In genomic region chr12:49060237-49061156, GRCh38 we compare ENCODE assay signal across 8 cellular contexts. TPM values are rescaled to one million over a fixed set of nuclear protein-coding genes. Genes with fewer than 3 reads are reported as not detected.
DNase-seq lines count a peak whose midpoint lies in the region; ATAC-seq and TF ChIP-seq lines count a peak whose summit lies in the region.

KMT2D (minus strand) TSS chr12:49060794; CDS start chr12:49055324, 5,470 bp downstream.

- DNase-seq in NCI-H524 (lab: John Stamatoyannopoulos, UW) (peak; percentile 63 to 89), colonic mucosa (peak; percentile 93), left colon (peak; percentile 93 to 94)
- DNase-seq in activated CD4-positive, alpha-beta T cell treated with anti-CD3 and anti-CD28 coated beads for 48 hours, result peak; percentile 94
- DNase-seq in stimulated activated CD4-positive, alpha-beta T cell treated with anti-CD3 and anti-CD28 coated beads, Interleukin-1b, Interleukin-23, amount 100 ng/mL, for 4 hours (ENCODE audit: low read depth in 2 of 2), result peak; percentile 80 to 81

- peak; percentile 48 for ATAC-seq in GM18867 (IDR thresholded peaks at IDR 0.05; ENCODE audit: unreplicated experiment)
- ATAC-seq in HG03354 (IDR thresholded peaks at IDR 0.05; ENCODE audit: poor library complexity, severe bottlenecking, unreplicated experiment), result peak; percentile 60
- ATAC-seq in left colon, result peak; percentile 75

- peaks cover 22% of the 10 kb centered on the region for H3K4me1 ChIP-seq in colonic mucosa

- H3K27ac ChIP-seq in 22Rv1 (peak within 1 kb of the TSS; percentile 89), colonic mucosa (peak within 1 kb of the TSS; percentile 94)

- intact Hi-C loops in colonic mucosa (cut with DNase I) (loop anchor here (5.0 to 10.0 kb wide), 2 partner anchors 37 to 64 kb away; no protein-coding TSS in a partner anchor), left colon (cut with DNase I, micrococcal nuclease) (no loop called here)

- no peaks in the 10 kb centered on the region for H3K27me3 ChIP-seq in colonic mucosa

- peak within 1 kb of the TSS; percentile 97 to 100 for H3K9ac ChIP-seq in colonic mucosa (ENCODE audit: low read depth in 2 of 2, low read length in 2 of 2)

- TF ChIP-seq CTCF in 22Rv1 (IDR thresholded peaks at IDR 0.05) (peak; percentile 33), colonic mucosa (IDR thresholded peaks at IDR 0.05) (peak; percentile 12)

- no peaks in the 10 kb centered on the region for H3K9me3 ChIP-seq in colonic mucosa

- peak within 1 kb of the TSS; percentile 91 for H3K4me3 ChIP-seq in colonic mucosa

- H3K36me3 ChIP-seq in colonic mucosa, result no peaks in the 10 kb centered on the region

RNA-seq across cellular contexts. Expression of gene KMT2D, which starts in this region (rescaled TPM):
- total RNA-seq in colonic mucosa, result 10 to 100 TPM; 50.2 to 87.5 TPM
- 10 to 100 TPM; 68.8 to 82.8 TPM for total RNA-seq in left colon

Comparison
In these comparisons a context has a peak if more than half of its experiments do, and no peak if none do; other contexts are left out.
1. Peak in every context shown above with its lines: DNase-seq, ATAC-seq, H3K4me3 ChIP-seq and H3K27ac ChIP-seq.